26 cellular contexts compared by ENCODE assay signal in genomic region chr6:88574666-88575065, GRCh38.
"Had no signal": no experiment of that assay in that cellular context is flagged by ENCODE, and none has a peak within 500 bp of the region (broad histone marks: within the 10 kb centered on the region; RNA-seq: fewer than 3 reads in every experiment).

No MANE protein-coding gene starts in this region.

- H3K4me3 Mint-ChIP-seq: activated CD4-positive, alpha-beta memory T cell treated with anti-CD3 and anti-CD28 coated beads for 36 hours; activated CD4-positive, alpha-beta T cell treated with anti-CD3 and anti-CD28 coated beads, Interleukin-2, amount 10 ng/mL, durations not matched to agents 7 days and 5 days; activated naive CD4-positive, alpha-beta T cell treated with anti-CD3 and anti-CD28 coated beads for 36 hours; activated naive CD8-positive, alpha-beta T cell; activated T-cell treated with anti-CD3 and anti-CD28 coated beads, Interleukin-2, amount 50 U/mL, for 4 hours; activated T-helper 17 cell treated with anti-CD3 and anti-CD28 coated beads, Interleukin-2, amount 50 U/mL, for 72 hours; central memory CD8-positive, alpha-beta T cell had no signal

- H3K4me2 ChIP-seq: KMS-11, SK-N-SH had no signal

- H3K27me3 ChIP-seq: MG63, Peyer's patch, SJCRH30 had no signal

- H3K9me3 Mint-ChIP-seq: activated T-helper 17 cell treated with anti-CD3 and anti-CD28 coated beads, Interleukin-2, amount 50 U/mL, for 72 hours; central memory CD8-positive, alpha-beta T cell had no signal

- H3K36me3 Mint-ChIP-seq: activated CD4-positive, alpha-beta memory T cell treated with anti-CD3 and anti-CD28 coated beads for 36 hours; activated naive CD8-positive, alpha-beta T cell; brain had no signal

- H3K4me1 ChIP-seq: Peyer's patch, SJCRH30 had no signal

- DNase-seq: activated CD4-positive, alpha-beta memory T cell treated with anti-CD3 and anti-CD28 coated beads for 36 hours; activated CD4-positive, alpha-beta T cell treated with anti-CD3 and anti-CD28 coated beads, Interleukin-2, amount 10 ng/mL, durations not matched to agents 7 days and 5 days; activated CD4-positive, CD25-positive, alpha-beta regulatory T cell; activated CD8-positive, alpha-beta memory T cell treated with anti-CD3 and anti-CD28 coated beads for 24 hours; activated gamma-delta T cell; activated naive CD4-positive, alpha-beta T cell treated with anti-CD3 and anti-CD28 coated beads for 36 hours; activated T-cell treated with anti-CD3 and anti-CD28 coated beads, Interleukin-2, amount 50 U/mL, for 4 hours; amygdala; MG63; MV-4-11; NCI-H1417 treated with DMSO at 0.1 percent for 48 hours; NCI-H187; NCI-H2081; Peyer's patch; Right ventricle myocardium superior; SK-N-SH; T-helper 1 cell had no signal

- H3K4me3 ChIP-seq: MG63, Peyer's patch, SJCRH30 had no signal

- FAIRE-seq: astrocyte had no signal

- H3K9ac ChIP-seq: KMS-11, SK-N-SH had no signal

- ATAC-seq: activated T-cell treated with anti-CD3 and anti-CD28 coated beads, Interleukin-2, amount 50 U/mL, for 4 hours; activated T-helper 17 cell treated with anti-CD3 and anti-CD28 coated beads, Interleukin-2, amount 50 U/mL, for 72 hours had no signal

- H3K9me3 ChIP-seq: MG63, SK-N-SH had no signal

- H3K4me1 Mint-ChIP-seq: activated CD4-positive, alpha-beta T cell treated with anti-CD3 and anti-CD28 coated beads, Interleukin-2, amount 10 ng/mL, durations not matched to agents 7 days and 5 days; activated T-helper 17 cell treated with anti-CD3 and anti-CD28 coated beads, Interleukin-2, amount 50 U/mL, for 72 hours; central memory CD8-positive, alpha-beta T cell had no signal

- H3K27ac ChIP-seq: KMS-11, Peyer's patch, RWPE1, SJCRH30, VCaP had no signal

- H3K27ac Mint-ChIP-seq: activated CD4-positive, alpha-beta memory T cell treated with anti-CD3 and anti-CD28 coated beads for 36 hours; activated CD4-positive, alpha-beta T cell treated with anti-CD3 and anti-CD28 coated beads, Interleukin-2, amount 10 ng/mL, durations not matched to agents 7 days and 5 days; activated naive CD4-positive, alpha-beta T cell treated with anti-CD3 and anti-CD28 coated beads for 36 hours; activated naive CD8-positive, alpha-beta T cell; activated T-helper 17 cell treated with anti-CD3 and anti-CD28 coated beads, Interleukin-2, amount 50 U/mL, for 72 hours had no signal

- H3K36me3 ChIP-seq: MG63, Peyer's patch, SJCRH30 had no signal
